12 cellular contexts compared by ENCODE assay signal in the genomic region with DNA sequence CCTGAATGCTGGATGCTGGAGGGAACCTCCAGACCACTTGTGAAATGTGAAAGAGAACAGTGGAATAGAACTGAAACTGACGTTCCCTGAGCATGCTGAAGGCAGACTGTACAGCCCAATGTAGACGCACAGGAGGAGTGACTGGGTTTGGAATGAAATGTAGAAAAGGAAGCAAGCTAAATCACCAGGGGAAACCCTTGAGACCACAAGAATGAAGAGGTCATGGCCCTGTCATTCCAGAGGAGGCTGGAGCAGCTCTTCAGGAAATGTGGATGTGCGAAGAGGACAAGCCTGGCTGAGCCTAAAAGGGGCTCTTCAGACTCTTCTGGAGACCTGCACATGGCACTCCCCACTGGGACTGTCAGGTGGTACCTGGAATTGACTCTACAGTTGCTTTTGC.
DNase-seq lines count a peak whose midpoint lies in the region; TF ChIP-seq lines count a peak whose summit lies in the region.
"Had no signal": no experiment of that assay in that cellular context is flagged by ENCODE, and none has a peak within 500 bp of the region (broad histone marks: within the 10 kb centered on the region; RNA-seq: fewer than 3 reads in every experiment).

No MANE protein-coding gene starts in this region.

- no peak overlapping the region for H2BK12ac ChIP-seq in mesenchymal stem cell (ENCODE audit: low read length in 2 of 2)

- no peak overlapping the region for H3K23ac ChIP-seq in mesenchymal stem cell (ENCODE audit: low read length in 2 of 2)

- H2AK5ac ChIP-seq in mesenchymal stem cell (ENCODE audit: low read length, severe bottlenecking) = no peak overlapping the region

- peaks cover 7% of the 10 kb centered on the region for H3K79me1 ChIP-seq in mesenchymal stem cell (replicated peaks; ENCODE audit: low read length, poor library complexity, severe bottlenecking)

- WGBS in mesenchymal stem cell = 0% methylated on average over 3 of the region's 3 CpGs

- H3K9me3 ChIP-seq in mesenchymal stem cell (ENCODE audit: control insufficient read depth, low read length) = no peaks in the 10 kb centered on the region
- H3K9me3 ChIP-seq: tibial nerve had no signal

- peaks cover 19% of the 10 kb centered on the region for H3K4me1 ChIP-seq in mesenchymal stem cell (ENCODE audit: control insufficient read depth, insufficient read depth, low read depth, low read length)

- H3K4me3 ChIP-seq in BJ (ENCODE audit: low read depth, low read length) (no peak overlapping the region), choroid plexus epithelial cell (ENCODE audit: low read depth, low read length) (peak overlapping the region; percentile 20), mesenchymal stem cell (ENCODE audit: insufficient read depth in 1 of 2, low read depth in 1 of 2, low read length in 2 of 2) (peak overlapping the region in 1 of 2 experiments; percentile 44), coronary artery (no peak overlapping the region)
- H3K4me3 ChIP-seq: tibial nerve had no signal

- H2BK120ac ChIP-seq in mesenchymal stem cell (ENCODE audit: low read depth, low read length) = no peak overlapping the region

- no peak overlapping the region for H2BK5ac ChIP-seq in mesenchymal stem cell (ENCODE audit: low read depth, low read length, poor library complexity, severe bottlenecking)

- intact Hi-C loops in posterior vena cava (cut with DNase I) = no loop called here

- peak overlapping the region; percentile 47 for H3K27ac ChIP-seq in mesenchymal stem cell (ENCODE audit: low read length, poor library complexity, severe bottlenecking)
- H3K27ac ChIP-seq in coronary artery = no peak overlapping the region
- H3K27ac ChIP-seq: tibial nerve had no signal

- H2BK15ac ChIP-seq in mesenchymal stem cell (ENCODE audit: low read depth, poor library complexity, severe bottlenecking) = no peak overlapping the region

- H4K8ac ChIP-seq in mesenchymal stem cell (ENCODE audit: low read length) = no peak overlapping the region

- DNase-seq in BJ (ENCODE audit: low read depth) (peak; percentile 77), Kasumi-1 (lab: John Stamatoyannopoulos, UW) (peak; percentile 0 to 1), choroid plexus epithelial cell (ENCODE audit: low read depth) (peak; percentile 97), mesenchymal stem cell (peak; percentile 96), coronary artery (ENCODE audit: low spot score) (no peak), NCI-H510A (lab: John Stamatoyannopoulos, UW) (no peak), NAMALWA (ENCODE audit: low spot score) (no peak), posterior vena cava (ENCODE audit: low spot score) (no peak)
- DNase-seq: NCI-H1105; RPMI8226; stimulated activated CD4-positive, alpha-beta T cell treated with anti-CD3 and anti-CD28 coated beads, Interleukin-1b, Interleukin-23, amount 100 ng/mL, for 48 hours had no signal

- H3K18ac ChIP-seq in mesenchymal stem cell (ENCODE audit: low read depth in 1 of 2, low read length in 2 of 2) = no peak overlapping the region

- H3K36me3 ChIP-seq in BJ (ENCODE audit: control insufficient read depth, insufficient read depth, low read length) (peaks cover 2% of the 10 kb centered on the region; the same call in 1 of the 2 replicates), mesenchymal stem cell (ENCODE audit: control insufficient read depth in 1 of 2, insufficient read depth in 2 of 2, low read depth in 1 of 2, low read length in 2 of 2) (peaks cover 31 to 35% of the 10 kb centered on the region in 2 experiments)

- no peak overlapping the region for H3K9ac ChIP-seq in mesenchymal stem cell (ENCODE audit: low read length)

- H3K27me3 ChIP-seq in BJ (ENCODE audit: control insufficient read depth, insufficient read depth, low read length) (no peaks in the 10 kb centered on the region), mesenchymal stem cell (ENCODE audit: control insufficient read depth in 1 of 2, insufficient read depth in 1 of 2, low read length in 2 of 2) (peaks cover 0 to 32% of the 10 kb centered on the region in 2 experiments)
- H3K27me3 ChIP-seq: tibial nerve had no signal

- peak overlapping the region; percentile 12 for H3K4me2 ChIP-seq in mesenchymal stem cell (ENCODE audit: low read length, poor library complexity, severe bottlenecking)

- H2AFZ ChIP-seq in mesenchymal stem cell (ENCODE audit: low read depth, low read length) = no peak overlapping the region

- CTCF ChIA-PET in BJ (lab: Yijun Ruan, JAX) = no interaction called here

- H4K91ac ChIP-seq in mesenchymal stem cell (ENCODE audit: low read length) = no peak overlapping the region

- no peak overlapping the region for H3K4ac ChIP-seq in mesenchymal stem cell (ENCODE audit: low read depth in 1 of 2, low read length in 2 of 2)

- POLR2A ChIA-PET in BJ (lab: Charles Lee) = no interaction called here

- TF ChIP-seq CTCF in BJ (IDR thresholded peaks at IDR 0.05; ENCODE audit: insufficient read depth, low read depth, low read length) (no peak), choroid plexus epithelial cell (conservative IDR thresholded peaks at IDR 0.05; ENCODE audit: low read depth, low read length) (peak; percentile 3), coronary artery (IDR thresholded peaks at IDR 0.05) (no peak)

- no peak overlapping the region for H3K14ac ChIP-seq in mesenchymal stem cell (ENCODE audit: low read length in 2 of 2)

Comparison
In these comparisons a context has a peak if more than half of its experiments do, and no peak if none do; other contexts are left out.
1. DNase-seq: peak in BJ (single experiment), Kasumi-1 (2 of 2), choroid plexus epithelial cell (single experiment) and mesenchymal stem cell (single experiment); none in coronary artery (single experiment), NCI-H510A (single experiment), NAMALWA (single experiment) and posterior vena cava (single experiment).